Comparison of ENCODE assay signal across 8 cellular contexts in genomic region chr7:149772236-149772820, GRCh38. TPM values are rescaled to one million over a fixed set of nuclear protein-coding genes. Genes with fewer than 3 reads are reported as not detected.
DNase-seq lines count a peak whose midpoint lies in the region; ATAC-seq and TF ChIP-seq lines count a peak whose summit lies in the region.

No MANE protein-coding gene starts in this region.

- 1 to 3% methylated on average over 17 to 29 of the region's 40 CpGs for WGBS in transverse colon (ENCODE audit: low coverage in 1 of 2), 2 donors

- TF ChIP-seq EP300 in transverse colon (IDR thresholded peaks at IDR 0.05; ENCODE audit: low read depth), result no peak

- peak in 1 of 2 donors; percentile 22 for ATAC-seq in lower lobe of right lung
- no peak for ATAC-seq in GM21381 (IDR thresholded peaks at IDR 0.05; ENCODE audit: unreplicated experiment)
- no peak for ATAC-seq in GM21576 (IDR thresholded peaks at IDR 0.05; ENCODE audit: unreplicated experiment)

- peaks cover 77% of the 10 kb centered on the region for H3K27me3 Mint-ChIP-seq in Calu3 (ENCODE audit: unreplicated experiment)

- no peak for TF ChIP-seq POLR2A in transverse colon (IDR thresholded peaks at IDR 0.05)

- peak overlapping the region; percentile 80 for H3K4me2 ChIP-seq in Karpas-422 (ENCODE audit: low read depth, low read length, poor library complexity, severe bottlenecking)

- H3K27ac ChIP-seq in Karpas-422 (ENCODE audit: low read length) (no peak overlapping the region), lower lobe of right lung (peak overlapping the region; percentile 62), transverse colon (peak overlapping the region; percentile 69 to 85 (median 77))

- H3K9me3 Mint-ChIP-seq in Calu3 (ENCODE audit: low read depth, unreplicated experiment), result no peaks in the 10 kb centered on the region

- H3K9me3 ChIP-seq in Karpas-422 (ENCODE audit: low read length) (no peaks in the 10 kb centered on the region), lower lobe of right lung (no peaks in the 10 kb centered on the region), transverse colon (no peaks in the 10 kb centered on the region)

- CTCF ChIA-PET in Calu3 (lab: Charles Lee), result interaction anchor here (0.6 to 0.9 kb wide), 2 partner anchors 10 to 148 kb away, joined by 3 to 4 read pairs; no protein-coding TSS in a partner anchor

- peaks cover 10% of the 10 kb centered on the region for H3K36me3 Mint-ChIP-seq in Calu3 (ENCODE audit: insufficient read depth, unreplicated experiment)

- TF ChIP-seq CTCF in Calu3 (IDR thresholded peaks at IDR 0.05; ENCODE audit: unreplicated experiment) (no peak), cardiac fibroblast (IDR thresholded peaks at IDR 0.05; ENCODE audit: low read depth, low read length) (no peak), lower lobe of right lung (IDR thresholded peaks at IDR 0.05) (no peak), transverse colon (IDR thresholded peaks at IDR 0.05) (no peak)

- no TSS peak for BruUV-seq in Calu3 (replicated peaks; lab: Mats Ljungman, UMichigan)

- H3K36me3 ChIP-seq in Karpas-422 (ENCODE audit: insufficient read depth, low read length) (no peaks in the 10 kb centered on the region), lower lobe of right lung (peaks cover 23% of the 10 kb centered on the region), transverse colon (no peaks in the 10 kb centered on the region)

- peak overlapping the region; percentile 65 for H3K4me3 Mint-ChIP-seq in Calu3 (ENCODE audit: low read depth, unreplicated experiment)

- H2AFZ ChIP-seq in Karpas-422 (ENCODE audit: low read length), result no peak overlapping the region

- no peak for DNase-seq in Calu3
- no peak for DNase-seq in Karpas-422
- DNase-seq in cardiac fibroblast (ENCODE audit: low read depth in 2 of 2), result no peak
- DNase-seq in lower lobe of right lung, result peak; percentile 79
- DNase-seq in transverse colon, result peak; percentile 25
- no peak for DNase-seq in NCI-H1048 (lab: John Stamatoyannopoulos, UW)

- H3K4me1 Mint-ChIP-seq in Calu3 (ENCODE audit: low read depth, unreplicated experiment), result peaks cover 8% of the 10 kb centered on the region

- H3K27me3 ChIP-seq in Karpas-422 (ENCODE audit: low read length), result no peaks in the 10 kb centered on the region
- H3K27me3 ChIP-seq in lower lobe of right lung (ENCODE audit: low read depth), result no peaks in the 10 kb centered on the region
- H3K27me3 ChIP-seq in transverse colon, result peaks cover 23% of the 10 kb centered on the region

- no peaks in the 10 kb centered on the region for H4K20me1 ChIP-seq in Karpas-422 (ENCODE audit: insufficient read depth, low read depth, low read length)

- H3K9ac ChIP-seq in Karpas-422 (ENCODE audit: low read length), result peak overlapping the region; percentile 63

- no peak overlapping the region for H3K27ac Mint-ChIP-seq in Calu3 (ENCODE audit: unreplicated experiment)

- in situ Hi-C loops in transverse colon (cut with MboI; ENCODE audit: low pct_ligation_motif_present in 1 of 4, low pct_unique_long_range_greater_than_20kb in 1 of 4, low sequenced_read_pairs in 3 of 4), result no loop called here

- intact Hi-C loops in Calu3 (cut with micrococcal nuclease; ENCODE audit: unreplicated experiment) (no loop called here), lower lobe of right lung (cut with DNase I) (no loop called here), transverse colon (cut with DNase I; ENCODE audit: low total_unique reads) (no loop called here)

- H3K4me3 ChIP-seq in Karpas-422 (ENCODE audit: low read length), result peak overlapping the region; percentile 61; the same call in 1 of the 2 replicates
- peak overlapping the region; percentile 61 to 95 for H3K4me3 ChIP-seq in cardiac fibroblast (replicated peaks in 1 of 2; ENCODE audit: low read depth in 2 of 2, low read length in 2 of 2)
- H3K4me3 ChIP-seq in lower lobe of right lung, result peak overlapping the region; percentile 73
- H3K4me3 ChIP-seq in transverse colon, result peak overlapping the region; percentile 54 to 85 (median 66)

- no peaks in the 10 kb centered on the region for H3K79me2 ChIP-seq in Karpas-422 (ENCODE audit: low read length)

- no peaks in the 10 kb centered on the region for H3K9me2 ChIP-seq in Karpas-422 (replicated peaks; ENCODE audit: insufficient read depth, low read length)

- H3K4me1 ChIP-seq in Karpas-422 (ENCODE audit: low read length), result peaks cover 15% of the 10 kb centered on the region
- peaks cover 37% of the 10 kb centered on the region for H3K4me1 ChIP-seq in lower lobe of right lung
- H3K4me1 ChIP-seq in transverse colon, result peaks cover 8 to 35% (median 20%) of the 10 kb centered on the region in 4 donors

RNA-seq across cellular contexts. Expression of gene ZNF467, which starts 1.1 kb away (rescaled TPM):
- total RNA-seq in Calu3 (2022) (0.54 and 2.4 TPM in 2 replicates), lower lobe of right lung (23.0 TPM), transverse colon (1 to 10 TPM in 3 of 4 donors, under 1 TPM in 1; 0.40 to 6.7 (median 4.8) TPM)
- 0.71 TPM in 1 of 2 replicates, not detected in the other for total RNA-seq in Karpas-422 (2014; rRNA removed; shearing (Covaris generic); ENCODE audit: low replicate concordance)

Comparison
In these comparisons a context has a peak if more than half of its experiments do, and no peak if none do; other contexts are left out.
1. DNase-seq: peak in lower lobe of right lung (single experiment) and transverse colon (single experiment); none in Calu3 (single experiment), Karpas-422 (single experiment), cardiac fibroblast (0 of 2) and NCI-H1048 (single experiment).
2. Peak in every context shown above with its lines, with median percentiles within 50 percentile points of each other: H3K4me3 ChIP-seq.